In genomic region chr10:80511984-80512634, GRCh38 we compare ENCODE assay signal across 15 cellular contexts. TPM values are rescaled to one million over a fixed set of nuclear protein-coding genes. Genes with fewer than 3 reads are reported as not detected.
DNase-seq lines count a peak whose midpoint lies in the region; ATAC-seq and TF ChIP-seq lines count a peak whose summit lies in the region.
"Had no signal": no experiment of that assay in that cellular context is flagged by ENCODE, and none has a peak within 500 bp of the region (broad histone marks: within the 10 kb centered on the region; RNA-seq: fewer than 3 reads in every experiment).

No MANE protein-coding gene starts in this region.

- peaks cover 4% of the 10 kb centered on the region for H3K27me3 Mint-ChIP-seq in endothelial cell (ENCODE audit: unreplicated experiment)

- no peak for TF ChIP-seq CTCF in RWPE2 (IDR thresholded peaks at IDR 0.05; ENCODE audit: poor library complexity, severe bottlenecking)
- TF ChIP-seq CTCF in endothelial cell (IDR thresholded peaks at IDR 0.05; ENCODE audit: unreplicated experiment): no peak

- H3K27me3 ChIP-seq in RWPE2 (ENCODE audit: insufficient read depth, poor library complexity, severe bottlenecking): no peaks in the 10 kb centered on the region
- H3K27me3 ChIP-seq: pancreas had no signal

- peak overlapping the region; percentile 29 for H3K4me3 Mint-ChIP-seq in endothelial cell (ENCODE audit: unreplicated experiment)
- H3K4me3 Mint-ChIP-seq in stimulated activated effector memory CD8-positive, alpha-beta T cell treated with anti-CD3 and anti-CD28 coated beads, Interleukin-12 subunit alpha, Interleukin-12 subunit beta, amount 100 ng/mL, for 72 hours: no peak overlapping the region

- no peaks in the 10 kb centered on the region for H3K9me3 ChIP-seq in RWPE2 (ENCODE audit: severe bottlenecking)
- H3K9me3 ChIP-seq: pancreas, SK-N-SH had no signal

- peaks cover 50% of the 10 kb centered on the region for H3K36me3 Mint-ChIP-seq in endothelial cell (ENCODE audit: low read depth, unreplicated experiment)
- peaks cover 96% of the 10 kb centered on the region for H3K36me3 Mint-ChIP-seq in stimulated activated effector memory CD8-positive, alpha-beta T cell treated with anti-CD3 and anti-CD28 coated beads, Interleukin-12 subunit alpha, Interleukin-12 subunit beta, amount 100 ng/mL, for 72 hours

- H3K9me3 Mint-ChIP-seq in endothelial cell (ENCODE audit: unreplicated experiment): no peaks in the 10 kb centered on the region
- H3K9me3 Mint-ChIP-seq in stimulated activated effector memory CD8-positive, alpha-beta T cell treated with anti-CD3 and anti-CD28 coated beads, Interleukin-12 subunit alpha, Interleukin-12 subunit beta, amount 100 ng/mL, for 72 hours: no peaks in the 10 kb centered on the region

- H3K4me1 Mint-ChIP-seq in endothelial cell (ENCODE audit: unreplicated experiment): peaks cover 36% of the 10 kb centered on the region
- peaks cover 30% of the 10 kb centered on the region for H3K4me1 Mint-ChIP-seq in stimulated activated effector memory CD8-positive, alpha-beta T cell treated with anti-CD3 and anti-CD28 coated beads, Interleukin-12 subunit alpha, Interleukin-12 subunit beta, amount 100 ng/mL, for 72 hours

- H3K4me1 ChIP-seq in RWPE2 (ENCODE audit: insufficient read depth, poor library complexity, severe bottlenecking): peaks cover 39% of the 10 kb centered on the region
- H3K4me1 ChIP-seq: pancreas had no signal

- peaks cover 92% of the 10 kb centered on the region for H3K36me3 ChIP-seq in RWPE2 (ENCODE audit: low read depth)

- H3K27ac Mint-ChIP-seq in endothelial cell (ENCODE audit: unreplicated experiment): peak overlapping the region; percentile 24
- peak overlapping the region; percentile 91 for H3K27ac Mint-ChIP-seq in stimulated activated effector memory CD8-positive, alpha-beta T cell treated with anti-CD3 and anti-CD28 coated beads, Interleukin-12 subunit alpha, Interleukin-12 subunit beta, amount 100 ng/mL, for 72 hours

- peak overlapping the region; percentile 99 for H3K27ac ChIP-seq in RWPE2 (ENCODE audit: poor library complexity, severe bottlenecking)
- H3K27ac ChIP-seq: HL-60, KMS-11, pancreas had no signal

- ATAC-seq in RWPE2 (ENCODE audit: low read depth): peak; percentile 51
- no peak for ATAC-seq in stimulated activated effector memory CD8-positive, alpha-beta T cell treated with anti-CD3 and anti-CD28 coated beads, Interleukin-12 subunit alpha, Interleukin-12 subunit beta, amount 100 ng/mL, for 72 hours
- no peak for ATAC-seq in GM21737 (IDR thresholded peaks at IDR 0.05; ENCODE audit: unreplicated experiment)
- ATAC-seq in GM18498 (IDR thresholded peaks at IDR 0.05; ENCODE audit: unreplicated experiment): no peak

- DNase-seq in activated effector memory CD4-positive, alpha-beta T cell treated with anti-CD3 and anti-CD28 coated beads, Interleukin-2, amount 50 U/mL, for 16 hours: peak; percentile 59
- DNase-seq in activated effector memory CD4-positive, alpha-beta T cell treated with Interleukin-2 at 50 U/mL for 16 hours: no peak
- DNase-seq in RWPE2 (ENCODE audit: low spot score): peak; percentile 32
- no peak for DNase-seq in endothelial cell (ENCODE audit: low spot score)
- no peak for DNase-seq in stimulated activated effector memory CD8-positive, alpha-beta T cell treated with anti-CD3 and anti-CD28 coated beads, Interleukin-12 subunit alpha, Interleukin-12 subunit beta, amount 100 ng/mL, for 72 hours (ENCODE audit: low spot score in 2 of 2)
- no peak for DNase-seq in activated CD4-positive, CD25-positive, alpha-beta regulatory T cell (lab: John Stamatoyannopoulos, UW)
- DNase-seq: mammary epithelial cell, pancreas, SK-N-SH, substantia nigra had no signal

- H3K4me3 ChIP-seq in RWPE2 (ENCODE audit: severe bottlenecking): no peak overlapping the region
- H3K4me3 ChIP-seq: pancreas had no signal

RNA-seq across cellular contexts. Expression of gene SH2D4B, which starts 25.6 kb away (rescaled TPM):
- 0.23 TPM for total RNA-seq in endothelial cell (ENCODE audit: unreplicated experiment)
- total RNA-seq: fibroblast of villous mesenchyme, pancreas had no signal

RNA-seq across cellular contexts. Expression of gene TSPAN14, which starts 58.0 kb away (rescaled TPM):
- 147 TPM for total RNA-seq in endothelial cell (ENCODE audit: unreplicated experiment)

Comparison
In these comparisons a context has a peak if more than half of its experiments do, and no peak if none do; other contexts are left out.
1. DNase-seq: peak in activated effector memory CD4-positive, alpha-beta T cell treated with anti-CD3 and anti-CD28 coated beads, Interleukin-2, amount 50 U/mL, for 16 hours (single experiment) and RWPE2 (single experiment); none in activated effector memory CD4-positive, alpha-beta T cell treated with Interleukin-2 at 50 U/mL for 16 hours (single experiment), endothelial cell (single experiment), stimulated activated effector memory CD8-positive, alpha-beta T cell treated with anti-CD3 and anti-CD28 coated beads, Interleukin-12 subunit alpha, Interleukin-12 subunit beta, amount 100 ng/mL, for 72 hours (0 of 2) and activated CD4-positive, CD25-positive, alpha-beta regulatory T cell (0 of 4).